27 cellular contexts compared by ENCODE assay signal in the genomic region with DNA sequence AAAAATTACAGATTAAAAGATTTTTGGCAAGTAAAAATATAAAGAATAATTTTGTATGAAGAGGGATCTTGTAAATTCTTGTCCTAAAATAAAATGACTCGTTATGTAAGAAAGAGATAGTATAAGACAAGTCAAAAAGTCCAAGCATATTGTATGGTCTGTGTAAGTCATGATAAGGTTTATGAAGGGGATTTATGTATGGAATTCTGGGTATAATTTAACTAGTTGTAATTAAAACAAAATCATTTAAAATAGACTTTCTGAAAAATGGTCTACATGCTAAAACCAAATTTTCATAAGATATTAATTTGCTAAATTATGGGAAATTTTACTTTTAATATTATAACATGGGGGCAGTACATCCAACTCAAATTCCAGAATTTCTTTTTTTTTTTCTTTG. TPM values are rescaled to one million over a fixed set of nuclear protein-coding genes. Genes with fewer than 3 reads are reported as not detected.
"Had no signal": no experiment of that assay in that cellular context is flagged by ENCODE, and none has a peak within 500 bp of the region (broad histone marks: within the 10 kb centered on the region; RNA-seq: fewer than 3 reads in every experiment).

No MANE protein-coding gene starts in this region.

- H3K9me3 Mint-ChIP-seq: effector memory CD8-positive, alpha-beta T cell; natural killer cell treated with Interleukin-12 subunit alpha and Interleukin-12 subunit beta and Interleukin-15 and Interleukin-18, amount 100 ng/mL, for 72 hours had no signal

- H3K27ac ChIP-seq: epithelial cell of prostate, esophagus muscularis mucosa, gastroesophageal sphincter, left ventricle myocardium inferior, lower lobe of right lung, pancreas, prostate gland, skin epidermis, testis, transverse colon had no signal

- DNase-seq: effector memory CD8-positive, alpha-beta T cell; glutamatergic neuron; immature natural killer cell; left cardiac atrium; left ventricle myocardium inferior; lower lobe of right lung; midbrain; occipital lobe; pancreas; stimulated activated CD4-positive, alpha-beta T cell treated with anti-CD3 and anti-CD28 coated beads, Interleukin-2, amount 100 ng/mL, for 24 hours; stimulated activated CD4-positive, alpha-beta T cell treated with anti-CD3 and anti-CD28 coated beads, Interleukin-4, amount 100 ng/mL, for 4 hours; stimulated activated naive B cell treated with anti-CD40 and anti-IgM and Interleukin-4, amounts not matched to agents 10 μg/mL and 1 μg/mL and 100 μg/mL, for 72 hours; stimulated activated naive CD8-positive, alpha-beta T cell treated with anti-CD3 and anti-CD28 coated beads, Interleukin-15, amount 100 ng/mL, for 72 hours; testis; transverse colon had no signal

- H3K4me3 ChIP-seq: esophagus muscularis mucosa, gastroesophageal sphincter, left ventricle myocardium inferior, lower lobe of right lung, pancreas, prostate gland, skin epidermis, testis, transverse colon had no signal

- FAIRE-seq: colon, keratinocyte, pancreas had no signal

- H3K36me3 Mint-ChIP-seq: immature natural killer cell had no signal

- ATAC-seq: effector memory CD8-positive, alpha-beta T cell; gastroesophageal sphincter; left cardiac atrium; lower lobe of right lung; natural killer cell treated with Interleukin-12 subunit alpha and Interleukin-12 subunit beta and Interleukin-15 and Interleukin-18, amount 100 ng/mL, for 72 hours; pancreas; sciatic nerve; stimulated activated naive B cell treated with anti-CD40 and anti-IgM and Interleukin-4, amounts not matched to agents 10 μg/mL and 1 μg/mL and 100 μg/mL, for 72 hours; stimulated activated naive CD8-positive, alpha-beta T cell treated with anti-CD3 and anti-CD28 coated beads, Interleukin-15, amount 100 ng/mL, for 72 hours had no signal

- H3K4me1 ChIP-seq: esophagus muscularis mucosa, gastroesophageal sphincter, left ventricle myocardium inferior, lower lobe of right lung, pancreas, prostate gland, testis, transverse colon had no signal

- H3K9me3 ChIP-seq: lower lobe of right lung, pancreas, prostate gland, testis had no signal

- H3K27me3 ChIP-seq: pancreas, testis had no signal

- H3K4me3 Mint-ChIP-seq: dendritic cell treated with granulocyte-macrophage colony-stimulating factor and Interleukin-4, amounts not matched to agents 40 ng/mL and 50 ng/mL, for 4 days; effector memory CD8-positive, alpha-beta T cell; immature natural killer cell; memory B cell; natural killer cell treated with Interleukin-12 subunit alpha and Interleukin-12 subunit beta and Interleukin-15 and Interleukin-18, amount 100 ng/mL, for 72 hours; stimulated activated naive B cell treated with anti-CD40 and anti-IgM and Interleukin-4, amounts not matched to agents 10 μg/mL and 1 μg/mL and 100 μg/mL, for 72 hours; stimulated activated naive CD8-positive, alpha-beta T cell treated with anti-CD3 and anti-CD28 coated beads, Interleukin-15, amount 100 ng/mL, for 72 hours had no signal

- H3K4me1 Mint-ChIP-seq: immature natural killer cell; memory B cell; stimulated activated naive B cell treated with anti-CD40 and anti-IgM and Interleukin-4, amounts not matched to agents 10 μg/mL and 1 μg/mL and 100 μg/mL, for 72 hours; stimulated activated naive CD8-positive, alpha-beta T cell treated with anti-CD3 and anti-CD28 coated beads, Interleukin-15, amount 100 ng/mL, for 72 hours had no signal

- H3K36me3 ChIP-seq: esophagus muscularis mucosa, gastroesophageal sphincter, left ventricle myocardium inferior, lower lobe of right lung, pancreas, prostate gland, transverse colon had no signal

- H3K27ac Mint-ChIP-seq: dendritic cell treated with granulocyte-macrophage colony-stimulating factor and Interleukin-4, amounts not matched to agents 40 ng/mL and 50 ng/mL, for 4 days; effector memory CD8-positive, alpha-beta T cell; immature natural killer cell; memory B cell; natural killer cell treated with Interleukin-12 subunit alpha and Interleukin-12 subunit beta and Interleukin-15 and Interleukin-18, amount 100 ng/mL, for 72 hours; stimulated activated naive B cell treated with anti-CD40 and anti-IgM and Interleukin-4, amounts not matched to agents 10 μg/mL and 1 μg/mL and 100 μg/mL, for 72 hours; stimulated activated naive CD8-positive, alpha-beta T cell treated with anti-CD3 and anti-CD28 coated beads, Interleukin-15, amount 100 ng/mL, for 72 hours had no signal

RNA-seq across cellular contexts. Expression of a gene that starts 43.2 kb away (rescaled TPM):
- total RNA-seq: fibroblast of villous mesenchyme; natural killer cell treated with Interleukin-12 subunit alpha and Interleukin-12 subunit beta and Interleukin-15 and Interleukin-18, amount 100 ng/mL, for 72 hours; occipital lobe had no signal
- polyA plus RNA-seq: immature natural killer cell, keratinocyte had no signal
